16 cellular contexts compared by ENCODE assay signal in genomic region chr13:41746259-41746658, GRCh38.
DNase-seq lines count a peak whose midpoint lies in the region; ATAC-seq and TF ChIP-seq lines count a peak whose summit lies in the region.
"Had no signal": no experiment of that assay in that cellular context is flagged by ENCODE, and none has a peak within 500 bp of the region (broad histone marks: within the 10 kb centered on the region; RNA-seq: fewer than 3 reads in every experiment).

No MANE protein-coding gene starts in this region.

- no peak overlapping the region for H3K18ac ChIP-seq in mesenchymal stem cell (ENCODE audit: low read depth in 1 of 2, low read length in 2 of 2)

- no peak overlapping the region for H3K4me3 Mint-ChIP-seq in chondrocyte (ENCODE audit: unreplicated experiment)
- H3K4me3 Mint-ChIP-seq in activated T-helper 1 cell treated with anti-CD3 and anti-CD28 coated beads, Interleukin-12 subunit alpha, Interleukin-12 subunit beta, Interleukin-2, Interleukin-4 antibody, amounts not matched to agents 30 ng/mL and 10 ng/mL and 1 ng/mL, durations not matched to agents 14 hours and 24 hours and 36 hours, result no peak overlapping the region
- H3K4me3 Mint-ChIP-seq: GM23338, IgD-negative memory B cell, immature natural killer cell, naive B cell had no signal

- no peak overlapping the region for H3K23ac ChIP-seq in mesenchymal stem cell (ENCODE audit: low read length in 2 of 2)

- no peaks in the 10 kb centered on the region for H3K4me1 ChIP-seq in mesenchymal stem cell (ENCODE audit: control insufficient read depth, insufficient read depth, low read depth, low read length)
- peaks cover 2% of the 10 kb centered on the region for H3K4me1 ChIP-seq in right cardiac atrium (ENCODE audit: control insufficient read depth, insufficient read depth, low read length)
- H3K4me1 ChIP-seq: Caco-2 had no signal

- peaks cover 19% of the 10 kb centered on the region for H3K36me3 Mint-ChIP-seq in chondrocyte (ENCODE audit: low read depth)
- H3K36me3 Mint-ChIP-seq in activated T-helper 1 cell treated with anti-CD3 and anti-CD28 coated beads, Interleukin-12 subunit alpha, Interleukin-12 subunit beta, Interleukin-2, Interleukin-4 antibody, amounts not matched to agents 30 ng/mL and 10 ng/mL and 1 ng/mL, durations not matched to agents 14 hours and 24 hours and 36 hours (ENCODE audit: low read depth), result peaks cover 23% of the 10 kb centered on the region

- H3K9me3 ChIP-seq in mesenchymal stem cell (ENCODE audit: control insufficient read depth, low read length) (no peaks in the 10 kb centered on the region), right cardiac atrium (ENCODE audit: control insufficient read depth, low read length) (no peaks in the 10 kb centered on the region)

- no peak overlapping the region for H4K8ac ChIP-seq in mesenchymal stem cell (ENCODE audit: low read length)

- H3K79me1 ChIP-seq in mesenchymal stem cell (replicated peaks; ENCODE audit: low read length, poor library complexity, severe bottlenecking), result no peaks in the 10 kb centered on the region

- H2BK120ac ChIP-seq in mesenchymal stem cell (ENCODE audit: low read depth, low read length), result no peak overlapping the region

- DNase-seq in Daoy (ENCODE audit: low read depth), result peak; percentile 69
- peak; percentile 90 for DNase-seq in M059J (ENCODE audit: low read depth)
- DNase-seq in astrocyte of the spinal cord (ENCODE audit: low read depth, low spot score), result peak; percentile 89
- DNase-seq in mesenchymal stem cell, result peak; percentile 60
- DNase-seq in chondrocyte (ENCODE audit: low spot score), result no peak
- no peak for DNase-seq in activated T-helper 1 cell treated with anti-CD3 and anti-CD28 coated beads, Interleukin-12 subunit alpha, Interleukin-12 subunit beta, Interleukin-2, Interleukin-4 antibody, amounts not matched to agents 30 ng/mL and 10 ng/mL and 1 ng/mL, durations not matched to agents 14 hours and 24 hours and 36 hours (ENCODE audit: low spot score)
- DNase-seq in right cardiac atrium, result no peak
- DNase-seq: activated CD4-positive, alpha-beta T cell treated with anti-CD3 and anti-CD28 coated beads for 1 hour; Caco-2; central memory CD4-positive, alpha-beta T cell; immature natural killer cell; naive B cell; NCI-H187 had no signal

- no peak overlapping the region for H3K27ac ChIP-seq in mesenchymal stem cell (ENCODE audit: low read length, poor library complexity, severe bottlenecking)
- H3K27ac ChIP-seq in right cardiac atrium (ENCODE audit: low read length), result no peak overlapping the region

- H3K36me3 ChIP-seq in mesenchymal stem cell (ENCODE audit: control insufficient read depth in 1 of 2, insufficient read depth in 2 of 2, low read depth in 1 of 2, low read length in 2 of 2), result no peaks in the 10 kb centered on the region

- no peak overlapping the region for H3K4me3 ChIP-seq in astrocyte of the spinal cord (ENCODE audit: low read depth, low read length)
- H3K4me3 ChIP-seq in mesenchymal stem cell (ENCODE audit: insufficient read depth in 1 of 2, low read depth in 1 of 2, low read length in 2 of 2), result no peak overlapping the region
- no peak overlapping the region for H3K4me3 ChIP-seq in right cardiac atrium (ENCODE audit: low read length)
- H3K4me3 ChIP-seq: GM23338 had no signal

- no peak overlapping the region for H3K9ac ChIP-seq in mesenchymal stem cell (ENCODE audit: low read length)

- TF ChIP-seq CTCF in astrocyte of the spinal cord (IDR thresholded peaks at IDR 0.05; ENCODE audit: low read depth, low read length) (no peak), chondrocyte (IDR thresholded peaks at IDR 0.05) (no peak)

- no peak for ATAC-seq in HG03159 (IDR thresholded peaks at IDR 0.05; ENCODE audit: unreplicated experiment)
- ATAC-seq in right cardiac atrium, result no peak
- ATAC-seq: GM23338 had no signal

- H3K27me3 ChIP-seq in mesenchymal stem cell (ENCODE audit: control insufficient read depth in 1 of 2, insufficient read depth in 1 of 2, low read length in 2 of 2) (no peaks in the 10 kb centered on the region), right cardiac atrium (ENCODE audit: control insufficient read depth, insufficient read depth) (no peaks in the 10 kb centered on the region)

- H2BK12ac ChIP-seq in mesenchymal stem cell (ENCODE audit: low read length in 2 of 2), result no peak overlapping the region

- H2BK5ac ChIP-seq in mesenchymal stem cell (ENCODE audit: low read depth, low read length, poor library complexity, severe bottlenecking), result no peak overlapping the region

- no peak overlapping the region for H3K4me2 ChIP-seq in mesenchymal stem cell (ENCODE audit: low read length, poor library complexity, severe bottlenecking)
- H3K4me2 ChIP-seq: GM23338 had no signal

- no peak overlapping the region for H4K91ac ChIP-seq in mesenchymal stem cell (ENCODE audit: low read length)

- in situ Hi-C loops in astrocyte of the spinal cord (cut with HindIII; ENCODE audit: low sequenced_read_pairs), result no loop called here

- H3K27me3 Mint-ChIP-seq in chondrocyte (ENCODE audit: low read depth), result no peaks in the 10 kb centered on the region
- H3K27me3 Mint-ChIP-seq in activated T-helper 1 cell treated with anti-CD3 and anti-CD28 coated beads, Interleukin-12 subunit alpha, Interleukin-12 subunit beta, Interleukin-2, Interleukin-4 antibody, amounts not matched to agents 30 ng/mL and 10 ng/mL and 1 ng/mL, durations not matched to agents 14 hours and 24 hours and 36 hours (ENCODE audit: insufficient read depth), result no peaks in the 10 kb centered on the region
- H3K27me3 Mint-ChIP-seq: IgD-negative memory B cell, naive B cell had no signal

- no peak overlapping the region for H3K4ac ChIP-seq in mesenchymal stem cell (ENCODE audit: low read depth in 1 of 2, low read length in 2 of 2)

- H3K27ac Mint-ChIP-seq in chondrocyte (ENCODE audit: unreplicated experiment), result no peak overlapping the region
- H3K27ac Mint-ChIP-seq in activated T-helper 1 cell treated with anti-CD3 and anti-CD28 coated beads, Interleukin-12 subunit alpha, Interleukin-12 subunit beta, Interleukin-2, Interleukin-4 antibody, amounts not matched to agents 30 ng/mL and 10 ng/mL and 1 ng/mL, durations not matched to agents 14 hours and 24 hours and 36 hours, result no peak overlapping the region
- H3K27ac Mint-ChIP-seq: GM23338, IgD-negative memory B cell, immature natural killer cell, naive B cell had no signal

- H3K9me3 Mint-ChIP-seq in chondrocyte (ENCODE audit: low read depth), result peaks cover 16% of the 10 kb centered on the region
- H3K9me3 Mint-ChIP-seq in activated T-helper 1 cell treated with anti-CD3 and anti-CD28 coated beads, Interleukin-12 subunit alpha, Interleukin-12 subunit beta, Interleukin-2, Interleukin-4 antibody, amounts not matched to agents 30 ng/mL and 10 ng/mL and 1 ng/mL, durations not matched to agents 14 hours and 24 hours and 36 hours, result peaks cover 7% of the 10 kb centered on the region
- H3K9me3 Mint-ChIP-seq: IgD-negative memory B cell had no signal

- no peak overlapping the region for H2AFZ ChIP-seq in mesenchymal stem cell (ENCODE audit: low read depth, low read length)
- H2AFZ ChIP-seq: GM23338 had no signal

- no peak overlapping the region for H2BK15ac ChIP-seq in mesenchymal stem cell (ENCODE audit: low read depth, poor library complexity, severe bottlenecking)

- 60% methylated on average over 2 of the region's 2 CpGs for WGBS in mesenchymal stem cell
- 87% methylated on average over 2 of the region's 2 CpGs for WGBS in right cardiac atrium

- H2AK5ac ChIP-seq in mesenchymal stem cell (ENCODE audit: low read length, severe bottlenecking), result no peak overlapping the region

- H3K4me1 Mint-ChIP-seq in chondrocyte (ENCODE audit: low read depth), result peaks cover 9% of the 10 kb centered on the region
- no peaks in the 10 kb centered on the region for H3K4me1 Mint-ChIP-seq in activated T-helper 1 cell treated with anti-CD3 and anti-CD28 coated beads, Interleukin-12 subunit alpha, Interleukin-12 subunit beta, Interleukin-2, Interleukin-4 antibody, amounts not matched to agents 30 ng/mL and 10 ng/mL and 1 ng/mL, durations not matched to agents 14 hours and 24 hours and 36 hours (ENCODE audit: low read depth)
- H3K4me1 Mint-ChIP-seq: GM23338, IgD-negative memory B cell, immature natural killer cell, naive B cell had no signal

- intact Hi-C loops in activated T-helper 1 cell treated with anti-CD3 and anti-CD28 coated beads, Interleukin-12 subunit alpha, Interleukin-12 subunit beta, Interleukin-2, Interleukin-4 antibody, amounts not matched to agents 30 ng/mL and 10 ng/mL and 1 ng/mL, durations not matched to agents 14 hours and 24 hours and 36 hours (cut with micrococcal nuclease), result no loop called here
- intact Hi-C loops in right cardiac atrium (cut with DNase I), result no loop called here

- H3K14ac ChIP-seq in mesenchymal stem cell (ENCODE audit: low read length in 2 of 2), result no peak overlapping the region

Comparison
In these comparisons a context has a peak if more than half of its experiments do, and no peak if none do; other contexts are left out.
1. DNase-seq: peak in Daoy (single experiment), M059J (single experiment), astrocyte of the spinal cord (single experiment) and mesenchymal stem cell (single experiment); none in chondrocyte (single experiment), activated T-helper 1 cell treated with anti-CD3 and anti-CD28 coated beads, Interleukin-12 subunit alpha, Interleukin-12 subunit beta, Interleukin-2, Interleukin-4 antibody, amounts not matched to agents 30 ng/mL and 10 ng/mL and 1 ng/mL, durations not matched to agents 14 hours and 24 hours and 36 hours (single experiment) and right cardiac atrium (0 of 3).